ENCODE assay signal across 1 cellular context in genomic region chr5:2038337-2039179, GRCh38.
TF ChIP-seq lines count a peak whose summit lies in the region.

No MANE protein-coding gene starts in this region.

TF ChIP-seq in K562, 482 proteins besides CTCF, POLR2A, EP300 and RAD21 (continued from another document and continues in another):
- TF ChIP-seq JUN (IDR thresholded peaks at IDR 0.05; ENCODE audit: borderline replicate concordance, low read depth, low read length) = no peak
- TF ChIP-seq JUN (CRISPR knock-in tag; IDR thresholded peaks at IDR 0.05; ENCODE audit: borderline replicate concordance) = no peak
- peak; percentile 77 for TF ChIP-seq NFIC (IDR thresholded peaks at IDR 0.05)
- no peak for TF ChIP-seq KLF16 (IDR thresholded peaks at IDR 0.05)
- no peak for TF ChIP-seq ZBTB34 (CRISPR knock-in tag; IDR thresholded peaks at IDR 0.05)
- TF ChIP-seq BRF2 (IDR thresholded peaks at IDR 0.05; ENCODE audit: borderline replicate concordance, insufficient read depth, insufficient read length) = no peak
- no peak for TF ChIP-seq BCOR (IDR thresholded peaks at IDR 0.05)
- TF ChIP-seq DLX4 (CRISPR knock-in tag; IDR thresholded peaks at IDR 0.05) = no peak
- no peak for TF ChIP-seq NR0B1 (IDR thresholded peaks at IDR 0.05; ENCODE audit: partially characterized antibody)
- TF ChIP-seq DPF2 (IDR thresholded peaks at IDR 0.05) = no peak
- no peak for TF ChIP-seq ETS2 (tag; IDR thresholded peaks at IDR 0.05; ENCODE audit: borderline replicate concordance, poor library complexity, severe bottlenecking)
- TF ChIP-seq SMARCA4 (IDR thresholded peaks at IDR 0.05) = no peak
- TF ChIP-seq E2F6 (IDR thresholded peaks at IDR 0.05; ENCODE audit: borderline replicate concordance in 1 of 2, extremely low read depth in 1 of 2, insufficient read depth in 1 of 2, insufficient read length in 1 of 2, low read depth in 1 of 2, low read length in 1 of 2, poor library complexity in 1 of 2, severe bottlenecking in 1 of 2) = peak in 1 of 2 experiments; percentile 32
- no peak for TF ChIP-seq XRCC3 (IDR thresholded peaks at IDR 0.05)
- no peak for TF ChIP-seq ZKSCAN3 (CRISPR knock-in tag; IDR thresholded peaks at IDR 0.05)
- no peak for TF ChIP-seq HDAC2 (IDR thresholded peaks at IDR 0.05)
- no peak for TF ChIP-seq ZKSCAN8 (CRISPR knock-in tag; IDR thresholded peaks at IDR 0.05)
- no peak for TF ChIP-seq POLR2B (IDR thresholded peaks at IDR 0.05; ENCODE audit: low read depth, partially characterized antibody)
- TF ChIP-seq KDM4B (IDR thresholded peaks at IDR 0.05; ENCODE audit: borderline replicate concordance in 2 of 2, low read depth in 1 of 2) = peak in 1 of 2 experiments; percentile 55; a peak in 1 of 4 replicates
- no peak for TF ChIP-seq SRF (CRISPR knock-in tag; IDR thresholded peaks at IDR 0.05)
- no peak for TF ChIP-seq SRSF9 (IDR thresholded peaks at IDR 0.05; ENCODE audit: borderline replicate concordance, low read depth, low read length)
- no peak for TF ChIP-seq KHSRP (IDR thresholded peaks at IDR 0.05)
- TF ChIP-seq ZNF263 (CRISPR knock-in tag; IDR thresholded peaks at IDR 0.05; ENCODE audit: borderline replicate concordance) = no peak; the same call in 1 of the 2 replicates
- peak; percentile 40 for TF ChIP-seq MEIS2 (IDR thresholded peaks at IDR 0.05; ENCODE audit: partially characterized antibody)
- no peak for TF ChIP-seq ETV6 (IDR thresholded peaks at IDR 0.05; ENCODE audit: borderline replicate concordance in 1 of 2, low read depth in 2 of 2, low read length in 1 of 2)
- TF ChIP-seq ETV6 (CRISPR knock-in tag; IDR thresholded peaks at IDR 0.05; ENCODE audit: borderline replicate concordance) = no peak
- TF ChIP-seq PHF8 (IDR thresholded peaks at IDR 0.05; ENCODE audit: borderline replicate concordance, low read length) = no peak
- no peak for TF ChIP-seq RREB1 (CRISPR knock-in tag; IDR thresholded peaks at IDR 0.05)
- TF ChIP-seq PHB2 (IDR thresholded peaks at IDR 0.05; ENCODE audit: low read depth) = no peak
- no peak for TF ChIP-seq ZBTB49 (CRISPR knock-in tag; IDR thresholded peaks at IDR 0.05; ENCODE audit: borderline replicate concordance)
- TF ChIP-seq USF2 (CRISPR knock-in tag; IDR thresholded peaks at IDR 0.05) = no peak
- no peak for TF ChIP-seq NFIX (CRISPR knock-in tag; IDR thresholded peaks at IDR 0.05; ENCODE audit: low read depth)
- TF ChIP-seq SMARCC2 (IDR thresholded peaks at IDR 0.05; ENCODE audit: low read depth) = no peak
- TF ChIP-seq BDP1 (IDR thresholded peaks at IDR 0.05; ENCODE audit: insufficient read depth, insufficient read length) = no peak
- TF ChIP-seq NCOA2 (IDR thresholded peaks at IDR 0.05; ENCODE audit: partially characterized antibody in 2 of 2) = no peak
- no peak for TF ChIP-seq STAT5B (CRISPR knock-in tag; IDR thresholded peaks at IDR 0.05)
- TF ChIP-seq STAT6 (CRISPR knock-in tag; IDR thresholded peaks at IDR 0.05) = no peak
- TF ChIP-seq DDX20 (tag; IDR thresholded peaks at IDR 0.05; ENCODE audit: low read depth) = no peak
- no peak for TF ChIP-seq ELF1 (tag; IDR thresholded peaks at IDR 0.05)
- TF ChIP-seq THRA (IDR thresholded peaks at IDR 0.05) = no peak
- no peak for TF ChIP-seq PCBP2 (IDR thresholded peaks at IDR 0.05; ENCODE audit: low read depth, low read length, poor library complexity, severe bottlenecking)
- TF ChIP-seq LCOR (CRISPR knock-in tag; IDR thresholded peaks at IDR 0.05) = no peak
- no peak for TF ChIP-seq RBM14 (IDR thresholded peaks at IDR 0.05; ENCODE audit: borderline replicate concordance, insufficient read depth, low read depth, low read length)
- no peak for TF ChIP-seq RBFOX2 (IDR thresholded peaks at IDR 0.05; ENCODE audit: low read depth, low read length)
- no peak for TF ChIP-seq ZNF445 (CRISPR knock-in tag; IDR thresholded peaks at IDR 0.05; ENCODE audit: low read depth)
